23 cellular contexts compared by ENCODE assay signal in the genomic region with DNA sequence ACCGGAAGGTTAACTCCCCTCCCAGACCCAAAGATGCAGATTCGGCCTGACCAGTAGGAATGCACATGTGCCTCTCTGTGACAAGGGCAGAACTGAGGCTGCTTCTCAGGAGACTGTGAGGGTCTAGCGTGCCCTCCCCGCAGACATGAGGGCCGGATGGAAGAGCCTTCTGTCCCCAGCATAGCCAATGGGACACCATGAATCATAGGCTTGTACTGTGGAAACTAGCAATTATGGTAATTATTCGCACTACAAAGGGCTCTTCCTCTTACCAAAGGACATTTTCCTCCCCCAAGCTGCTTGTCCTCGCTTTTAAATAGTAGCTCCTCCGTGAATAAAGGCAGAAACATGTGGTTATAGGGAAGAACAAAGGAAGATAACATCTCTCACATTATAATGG. TPM values are rescaled to one million over a fixed set of nuclear protein-coding genes. Genes with fewer than 3 reads are reported as not detected.
DNase-seq lines count a peak whose midpoint lies in the region; ATAC-seq, FAIRE-seq and TF ChIP-seq lines count a peak whose summit lies in the region.
"Had no signal": no experiment of that assay in that cellular context is flagged by ENCODE, and none has a peak within 500 bp of the region (broad histone marks: within the 10 kb centered on the region; RNA-seq: fewer than 3 reads in every experiment).

No MANE protein-coding gene starts in this region.

- H3K27ac Mint-ChIP-seq in nephron, result peak overlapping the region; percentile 53 to 79 (median 77)
- H3K27ac Mint-ChIP-seq in activated CD8-positive, alpha-beta T cell treated with anti-CD3 and anti-CD28 coated beads, Interleukin-2, amount 10 ng/mL, durations not matched to agents 7 days and 5 days, result no peak overlapping the region
- H3K27ac Mint-ChIP-seq: effector memory CD8-positive, alpha-beta T cell; IgD-negative memory B cell; stimulated activated naive CD8-positive, alpha-beta T cell treated with anti-CD3 and anti-CD28 coated beads, Interleukin-15, amount 100 ng/mL, for 72 hours had no signal

- POLR2A ChIA-PET in activated CD8-positive, alpha-beta T cell treated with anti-CD3 and anti-CD28 coated beads, Interleukin-2, amount 10 ng/mL, durations not matched to agents 7 days and 5 days (lab: Charles Lee), result no interaction called here

- no peaks in the 10 kb centered on the region for H3K27me3 Mint-ChIP-seq in nephron (ENCODE audit: low read depth)
- no peaks in the 10 kb centered on the region for H3K27me3 Mint-ChIP-seq in activated CD8-positive, alpha-beta T cell treated with anti-CD3 and anti-CD28 coated beads, Interleukin-2, amount 10 ng/mL, durations not matched to agents 7 days and 5 days (ENCODE audit: low read depth)
- H3K27me3 Mint-ChIP-seq: CD4-positive, CD25-positive, alpha-beta regulatory T cell; effector memory CD8-positive, alpha-beta T cell; IgD-negative memory B cell; stimulated activated naive CD8-positive, alpha-beta T cell treated with anti-CD3 and anti-CD28 coated beads, Interleukin-15, amount 100 ng/mL, for 72 hours had no signal

- TF ChIP-seq CTCF in VCaP (conservative IDR thresholded peaks at IDR 0.05) (no peak), nephron (IDR thresholded peaks at IDR 0.05; ENCODE audit: unreplicated experiment in 3 of 3) (no peak)

- DNase-seq in COR-L47 (lab: John Stamatoyannopoulos, UW), result peak; percentile 72
- peak; percentile 96 for DNase-seq in NCI-H146 (lab: John Stamatoyannopoulos, UW)
- DNase-seq in HTR-8/SVneo (ENCODE audit: insufficient read length, low spot score), result no peak
- no peak for DNase-seq in stimulated activated CD4-positive, alpha-beta T cell treated with anti-CD3 and anti-CD28 coated beads, Interleukin-1b, Interleukin-23, amount 100 ng/mL, for 48 hours
- DNase-seq in activated CD8-positive, alpha-beta T cell treated with anti-CD3 and anti-CD28 coated beads, Interleukin-2, amount 10 ng/mL, durations not matched to agents 7 days and 5 days, result no peak
- no peak for DNase-seq in activated CD4-positive, alpha-beta T cell treated with anti-CD3 and anti-CD28 coated beads for 48 hours
- DNase-seq: activated naive CD4-positive, alpha-beta T cell treated with Interleukin-2 at 50 U/mL for 16 hours; activated T-cell treated with anti-CD3 and anti-CD28 coated beads, Interleukin-2, amount 50 U/mL, for 1 hour; CD4-positive, CD25-positive, alpha-beta regulatory T cell; cerebellar nuclear complex; effector memory CD8-positive, alpha-beta T cell; GOT3; midbrain; NCI-H2171 treated with DMSO at 0.1 percent for 48 hours; occipital lobe; stimulated activated naive CD8-positive, alpha-beta T cell treated with anti-CD3 and anti-CD28 coated beads, Interleukin-15, amount 100 ng/mL, for 72 hours; SW 1271; upper lobe of left lung had no signal

- H3K4me1 Mint-ChIP-seq in nephron, result peaks cover 16% of the 10 kb centered on the region
- H3K4me1 Mint-ChIP-seq in activated CD8-positive, alpha-beta T cell treated with anti-CD3 and anti-CD28 coated beads, Interleukin-2, amount 10 ng/mL, durations not matched to agents 7 days and 5 days (ENCODE audit: low read depth), result peaks cover 16% of the 10 kb centered on the region

- H3K36me3 Mint-ChIP-seq in nephron (ENCODE audit: low read depth), result peaks cover 9% of the 10 kb centered on the region
- H3K36me3 Mint-ChIP-seq in activated CD8-positive, alpha-beta T cell treated with anti-CD3 and anti-CD28 coated beads, Interleukin-2, amount 10 ng/mL, durations not matched to agents 7 days and 5 days (ENCODE audit: low read depth), result peaks cover 7% of the 10 kb centered on the region
- H3K36me3 Mint-ChIP-seq: CD4-positive, CD25-positive, alpha-beta regulatory T cell had no signal

- ATAC-seq in activated CD8-positive, alpha-beta T cell treated with anti-CD3 and anti-CD28 coated beads, Interleukin-2, amount 10 ng/mL, durations not matched to agents 7 days and 5 days, result no peak
- ATAC-seq: effector memory CD8-positive, alpha-beta T cell; sciatic nerve; stimulated activated naive CD8-positive, alpha-beta T cell treated with anti-CD3 and anti-CD28 coated beads, Interleukin-15, amount 100 ng/mL, for 72 hours had no signal

- H3K9me3 Mint-ChIP-seq in nephron, result no peaks in the 10 kb centered on the region
- H3K9me3 Mint-ChIP-seq in activated CD8-positive, alpha-beta T cell treated with anti-CD3 and anti-CD28 coated beads, Interleukin-2, amount 10 ng/mL, durations not matched to agents 7 days and 5 days (ENCODE audit: insufficient read depth), result no peaks in the 10 kb centered on the region
- H3K9me3 Mint-ChIP-seq: CD4-positive, CD25-positive, alpha-beta regulatory T cell; effector memory CD8-positive, alpha-beta T cell; IgD-negative memory B cell; stimulated activated naive CD8-positive, alpha-beta T cell treated with anti-CD3 and anti-CD28 coated beads, Interleukin-15, amount 100 ng/mL, for 72 hours had no signal

- CTCF ChIA-PET in activated CD8-positive, alpha-beta T cell treated with anti-CD3 and anti-CD28 coated beads, Interleukin-2, amount 10 ng/mL, durations not matched to agents 7 days and 5 days (lab: Charles Lee), result interaction anchor here (1.0 to 1.1 kb wide), 3 partner anchors 9 to 111 kb away, joined by 3 to 7 read pairs (median 3); no protein-coding TSS in a partner anchor

- H3K4me3 Mint-ChIP-seq in nephron, result peak overlapping the region in 1 of 3 experiments; percentile 12
- H3K4me3 Mint-ChIP-seq in activated CD8-positive, alpha-beta T cell treated with anti-CD3 and anti-CD28 coated beads, Interleukin-2, amount 10 ng/mL, durations not matched to agents 7 days and 5 days, result no peak overlapping the region
- H3K4me3 Mint-ChIP-seq: effector memory CD8-positive, alpha-beta T cell; IgD-negative memory B cell; stimulated activated naive CD8-positive, alpha-beta T cell treated with anti-CD3 and anti-CD28 coated beads, Interleukin-15, amount 100 ng/mL, for 72 hours had no signal

- FAIRE-seq in HTR-8/SVneo (lab: Jason Lieb, UNC), result no peak
- FAIRE-seq: TTC549 had no signal

- H3K27ac ChIP-seq in VCaP, result peak overlapping the region; percentile 97
- H3K27ac ChIP-seq: upper lobe of left lung had no signal

RNA-seq across cellular contexts. Expression of gene COA8, which starts 6.2 kb away (rescaled TPM):
- total RNA-seq in activated CD8-positive, alpha-beta T cell treated with anti-CD3 and anti-CD28 coated beads, Interleukin-2, amount 10 ng/mL, durations not matched to agents 7 days and 5 days, result 10 to 100 TPM; 28.3 to 34.3 TPM

RNA-seq across cellular contexts. Expression of gene BAG5, which starts 6.5 kb away (rescaled TPM):
- 10 to 100 TPM; 31.1 to 33.2 TPM for total RNA-seq in activated CD8-positive, alpha-beta T cell treated with anti-CD3 and anti-CD28 coated beads, Interleukin-2, amount 10 ng/mL, durations not matched to agents 7 days and 5 days

RNA-seq across cellular contexts. Expression of gene TRMT61A, which starts 40.0 kb away (rescaled TPM):
- total RNA-seq in activated CD8-positive, alpha-beta T cell treated with anti-CD3 and anti-CD28 coated beads, Interleukin-2, amount 10 ng/mL, durations not matched to agents 7 days and 5 days, result 1 to 10 TPM; 8.5 to 8.8 TPM

RNA-seq across cellular contexts. Expression of gene CKB, which starts 46.3 kb away (rescaled TPM):
- total RNA-seq in activated CD8-positive, alpha-beta T cell treated with anti-CD3 and anti-CD28 coated beads, Interleukin-2, amount 10 ng/mL, durations not matched to agents 7 days and 5 days, result 1 to 10 TPM; 2.2 to 2.7 TPM

Comparison
In these comparisons a context has a peak if more than half of its experiments do, and no peak if none do; other contexts are left out.
1. DNase-seq: peak in COR-L47 (single experiment) and NCI-H146 (single experiment); none in HTR-8/SVneo (single experiment), stimulated activated CD4-positive, alpha-beta T cell treated with anti-CD3 and anti-CD28 coated beads, Interleukin-1b, Interleukin-23, amount 100 ng/mL, for 48 hours (single experiment), activated CD8-positive, alpha-beta T cell treated with anti-CD3 and anti-CD28 coated beads, Interleukin-2, amount 10 ng/mL, durations not matched to agents 7 days and 5 days (single experiment) and activated CD4-positive, alpha-beta T cell treated with anti-CD3 and anti-CD28 coated beads for 48 hours (single experiment).